ENCODE assay signal across 1 cellular context in the genomic region with DNA sequence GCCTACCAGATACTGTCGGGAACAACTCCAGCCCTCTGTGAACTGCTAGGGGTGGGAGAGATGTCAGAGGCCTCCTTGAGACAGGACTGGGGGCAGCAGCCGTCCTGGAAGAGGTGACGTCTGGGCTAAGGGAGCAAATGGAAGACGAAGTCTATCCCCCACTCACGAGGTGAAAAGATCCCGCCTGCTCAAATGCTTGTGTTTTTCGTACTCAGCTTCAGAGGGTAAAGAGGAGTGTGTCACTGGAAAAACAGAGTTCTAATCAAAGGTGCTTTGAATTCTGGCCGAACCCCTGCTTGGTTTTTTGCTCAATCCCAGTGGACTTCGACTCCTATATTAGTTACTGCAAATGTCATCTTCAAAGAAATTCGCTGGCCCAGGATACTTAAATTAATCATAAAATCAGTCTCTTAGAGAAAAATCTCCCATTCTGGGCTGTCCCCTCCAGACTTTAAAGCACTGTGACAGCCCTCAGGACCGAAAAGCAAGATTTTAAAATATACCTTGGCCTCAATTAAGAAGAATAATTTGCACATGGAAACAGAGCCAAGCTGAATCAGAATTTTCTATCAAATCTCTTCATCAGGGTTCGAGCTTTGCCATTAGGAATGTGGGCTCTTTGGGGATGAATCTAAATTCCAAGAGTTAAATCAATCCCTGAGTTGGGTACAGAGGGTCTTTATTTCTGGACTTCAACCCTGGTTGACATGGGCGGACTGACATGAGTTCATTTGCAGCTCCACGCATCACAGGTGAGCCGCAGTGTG.
TF ChIP-seq lines count a peak whose summit lies in the region.

No MANE protein-coding gene starts in this region.

TF ChIP-seq in HepG2, 621 proteins besides CTCF, POLR2A, EP300 and RAD21 (continued from another document and continues in another):
- TF ChIP-seq, protein P1, sequence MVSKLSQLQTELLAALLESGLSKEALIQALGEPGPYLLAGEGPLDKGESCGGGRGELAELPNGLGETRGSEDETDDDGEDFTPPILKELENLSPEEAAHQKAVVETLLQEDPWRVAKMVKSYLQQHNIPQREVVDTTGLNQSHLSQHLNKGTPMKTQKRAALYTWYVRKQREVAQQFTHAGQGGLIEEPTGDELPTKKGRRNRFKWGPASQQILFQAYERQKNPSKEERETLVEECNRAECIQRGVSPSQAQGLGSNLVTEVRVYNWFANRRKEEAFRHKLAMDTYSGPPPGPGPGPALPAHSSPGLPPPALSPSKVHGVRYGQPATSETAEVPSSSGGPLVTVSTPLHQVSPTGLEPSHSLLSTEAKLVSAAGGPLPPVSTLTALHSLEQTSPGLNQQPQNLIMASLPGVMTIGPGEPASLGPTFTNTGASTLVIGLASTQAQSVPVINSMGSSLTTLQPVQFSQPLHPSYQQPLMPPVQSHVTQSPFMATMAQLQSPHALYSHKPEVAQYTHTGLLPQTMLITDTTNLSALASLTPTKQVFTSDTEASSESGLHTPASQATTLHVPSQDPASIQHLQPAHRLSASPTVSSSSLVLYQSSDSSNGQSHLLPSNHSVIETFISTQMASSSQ (IDR thresholded peaks at IDR 0.05; ENCODE audit: low read depth): no peak
- TF ChIP-seq, protein P1 (CRISPR knock-in tag; IDR thresholded peaks at IDR 0.05; ENCODE audit: borderline replicate concordance): peak; percentile 54; the same call in 1 of the 2 replicates
- TF ChIP-seq AGO2 (optimal IDR thresholded peaks at IDR 0.05; ENCODE audit: low read depth, low read length): no peak
- TF ChIP-seq, protein P2, sequence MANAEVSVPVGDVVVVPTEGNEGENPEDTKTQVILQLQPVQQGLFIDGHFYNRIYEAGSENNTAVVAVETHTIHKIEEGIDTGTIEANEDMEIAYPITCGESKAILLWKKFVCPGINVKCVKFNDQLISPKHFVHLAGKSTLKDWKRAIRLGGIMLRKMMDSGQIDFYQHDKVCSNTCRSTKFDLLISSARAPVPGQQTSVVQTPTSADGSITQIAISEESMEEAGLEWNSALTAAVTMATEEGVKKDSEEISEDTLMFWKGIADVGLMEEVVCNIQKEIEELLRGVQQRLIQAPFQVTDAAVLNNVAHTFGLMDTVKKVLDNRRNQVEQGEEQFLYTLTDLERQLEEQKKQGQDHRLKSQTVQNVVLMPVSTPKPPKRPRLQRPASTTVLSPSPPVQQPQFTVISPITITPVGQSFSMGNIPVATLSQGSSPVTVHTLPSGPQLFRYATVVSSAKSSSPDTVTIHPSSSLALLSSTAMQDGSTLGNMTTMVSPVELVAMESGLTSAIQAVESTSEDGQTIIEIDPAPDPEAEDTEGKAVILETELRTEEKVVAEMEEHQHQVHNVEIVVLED (CRISPR knock-in tag; IDR thresholded peaks at IDR 0.05; ENCODE audit: borderline replicate concordance): 0 out of 2 replicates have a peak, but pooled peaks have one; percentile 6
- no peak for TF ChIP-seq SMYD3 (CRISPR knock-in tag; IDR thresholded peaks at IDR 0.05)
- no peak for TF ChIP-seq SATB2 (CRISPR knock-in tag; IDR thresholded peaks at IDR 0.05)
- TF ChIP-seq, protein P3, sequence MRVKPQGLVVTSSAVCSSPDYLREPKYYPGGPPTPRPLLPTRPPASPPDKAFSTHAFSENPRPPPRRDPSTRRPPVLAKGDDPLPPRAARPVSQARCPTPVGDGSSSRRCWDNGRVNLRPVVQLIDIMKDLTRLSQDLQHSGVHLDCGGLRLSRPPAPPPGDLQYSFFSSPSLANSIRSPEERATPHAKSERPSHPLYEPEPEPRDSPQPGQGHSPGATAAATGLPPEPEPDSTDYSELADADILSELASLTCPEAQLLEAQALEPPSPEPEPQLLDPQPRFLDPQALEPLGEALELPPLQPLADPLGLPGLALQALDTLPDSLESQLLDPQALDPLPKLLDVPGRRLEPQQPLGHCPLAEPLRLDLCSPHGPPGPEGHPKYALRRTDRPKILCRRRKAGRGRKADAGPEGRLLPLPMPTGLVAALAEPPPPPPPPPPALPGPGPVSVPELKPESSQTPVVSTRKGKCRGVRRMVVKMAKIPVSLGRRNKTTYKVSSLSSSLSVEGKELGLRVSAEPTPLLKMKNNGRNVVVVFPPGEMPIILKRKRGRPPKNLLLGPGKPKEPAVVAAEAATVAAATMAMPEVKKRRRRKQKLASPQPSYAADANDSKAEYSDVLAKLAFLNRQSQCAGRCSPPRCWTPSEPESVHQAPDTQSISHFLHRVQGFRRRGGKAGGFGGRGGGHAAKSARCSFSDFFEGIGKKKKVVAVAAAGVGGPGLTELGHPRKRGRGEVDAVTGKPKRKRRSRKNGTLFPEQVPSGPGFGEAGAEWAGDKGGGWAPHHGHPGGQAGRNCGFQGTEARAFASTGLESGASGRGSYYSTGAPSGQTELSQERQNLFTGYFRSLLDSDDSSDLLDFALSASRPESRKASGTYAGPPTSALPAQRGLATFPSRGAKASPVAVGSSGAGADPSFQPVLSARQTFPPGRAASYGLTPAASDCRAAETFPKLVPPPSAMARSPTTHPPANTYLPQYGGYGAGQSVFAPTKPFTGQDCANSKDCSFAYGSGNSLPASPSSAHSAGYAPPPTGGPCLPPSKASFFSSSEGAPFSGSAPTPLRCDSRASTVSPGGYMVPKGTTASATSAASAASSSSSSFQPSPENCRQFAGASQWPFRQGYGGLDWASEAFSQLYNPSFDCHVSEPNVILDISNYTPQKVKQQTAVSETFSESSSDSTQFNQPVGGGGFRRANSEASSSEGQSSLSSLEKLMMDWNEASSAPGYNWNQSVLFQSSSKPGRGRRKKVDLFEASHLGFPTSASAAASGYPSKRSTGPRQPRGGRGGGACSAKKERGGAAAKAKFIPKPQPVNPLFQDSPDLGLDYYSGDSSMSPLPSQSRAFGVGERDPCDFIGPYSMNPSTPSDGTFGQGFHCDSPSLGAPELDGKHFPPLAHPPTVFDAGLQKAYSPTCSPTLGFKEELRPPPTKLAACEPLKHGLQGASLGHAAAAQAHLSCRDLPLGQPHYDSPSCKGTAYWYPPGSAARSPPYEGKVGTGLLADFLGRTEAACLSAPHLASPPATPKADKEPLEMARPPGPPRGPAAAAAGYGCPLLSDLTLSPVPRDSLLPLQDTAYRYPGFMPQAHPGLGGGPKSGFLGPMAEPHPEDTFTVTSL (CRISPR knock-in tag; IDR thresholded peaks at IDR 0.05; ENCODE audit: borderline replicate concordance): peak; percentile 77; the same call in 1 of the 2 replicates
- TF ChIP-seq, protein P4, sequence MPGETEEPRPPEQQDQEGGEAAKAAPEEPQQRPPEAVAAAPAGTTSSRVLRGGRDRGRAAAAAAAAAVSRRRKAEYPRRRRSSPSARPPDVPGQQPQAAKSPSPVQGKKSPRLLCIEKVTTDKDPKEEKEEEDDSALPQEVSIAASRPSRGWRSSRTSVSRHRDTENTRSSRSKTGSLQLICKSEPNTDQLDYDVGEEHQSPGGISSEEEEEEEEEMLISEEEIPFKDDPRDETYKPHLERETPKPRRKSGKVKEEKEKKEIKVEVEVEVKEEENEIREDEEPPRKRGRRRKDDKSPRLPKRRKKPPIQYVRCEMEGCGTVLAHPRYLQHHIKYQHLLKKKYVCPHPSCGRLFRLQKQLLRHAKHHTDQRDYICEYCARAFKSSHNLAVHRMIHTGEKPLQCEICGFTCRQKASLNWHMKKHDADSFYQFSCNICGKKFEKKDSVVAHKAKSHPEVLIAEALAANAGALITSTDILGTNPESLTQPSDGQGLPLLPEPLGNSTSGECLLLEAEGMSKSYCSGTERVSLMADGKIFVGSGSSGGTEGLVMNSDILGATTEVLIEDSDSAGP (CRISPR knock-in tag; IDR thresholded peaks at IDR 0.05; ENCODE audit: borderline replicate concordance): 0 out of 2 replicates have a peak, but pooled peaks have one; percentile 39
- TF ChIP-seq, protein P5, sequence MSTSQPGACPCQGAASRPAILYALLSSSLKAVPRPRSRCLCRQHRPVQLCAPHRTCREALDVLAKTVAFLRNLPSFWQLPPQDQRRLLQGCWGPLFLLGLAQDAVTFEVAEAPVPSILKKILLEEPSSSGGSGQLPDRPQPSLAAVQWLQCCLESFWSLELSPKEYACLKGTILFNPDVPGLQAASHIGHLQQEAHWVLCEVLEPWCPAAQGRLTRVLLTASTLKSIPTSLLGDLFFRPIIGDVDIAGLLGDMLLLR (CRISPR knock-in tag; IDR thresholded peaks at IDR 0.05): no peak
- peak; percentile 58 for TF ChIP-seq HOXA3 (CRISPR knock-in tag; IDR thresholded peaks at IDR 0.05)
- TF ChIP-seq ZNF33B (CRISPR knock-in tag; IDR thresholded peaks at IDR 0.05): peak; percentile 0; the same call in 1 of the 2 replicates
- 0 out of 2 replicates have a peak, but pooled peaks have one; percentile 8 for TF ChIP-seq ZNF629 (CRISPR knock-in tag; conservative IDR thresholded peaks at IDR 0.05)
- 0 out of 2 replicates have a peak, but pooled peaks have one; percentile 13 for TF ChIP-seq ONECUT2 (CRISPR knock-in tag; IDR thresholded peaks at IDR 0.05)
- TF ChIP-seq, protein P6, sequence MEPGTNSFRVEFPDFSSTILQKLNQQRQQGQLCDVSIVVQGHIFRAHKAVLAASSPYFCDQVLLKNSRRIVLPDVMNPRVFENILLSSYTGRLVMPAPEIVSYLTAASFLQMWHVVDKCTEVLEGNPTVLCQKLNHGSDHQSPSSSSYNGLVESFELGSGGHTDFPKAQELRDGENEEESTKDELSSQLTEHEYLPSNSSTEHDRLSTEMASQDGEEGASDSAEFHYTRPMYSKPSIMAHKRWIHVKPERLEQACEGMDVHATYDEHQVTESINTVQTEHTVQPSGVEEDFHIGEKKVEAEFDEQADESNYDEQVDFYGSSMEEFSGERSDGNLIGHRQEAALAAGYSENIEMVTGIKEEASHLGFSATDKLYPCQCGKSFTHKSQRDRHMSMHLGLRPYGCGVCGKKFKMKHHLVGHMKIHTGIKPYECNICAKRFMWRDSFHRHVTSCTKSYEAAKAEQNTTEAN (CRISPR knock-in tag; conservative IDR thresholded peaks at IDR 0.05): peak; percentile 54
- TF ChIP-seq LCORL (IDR thresholded peaks at IDR 0.05): no peak
- peak; percentile 51; the same call in 1 of the 2 replicates for TF ChIP-seq LCORL (CRISPR knock-in tag; IDR thresholded peaks at IDR 0.05)
- peak; percentile 42; the same call in 1 of the 2 replicates for TF ChIP-seq IRF2 (CRISPR knock-in tag; IDR thresholded peaks at IDR 0.05)
- no peak for TF ChIP-seq SUZ12 (IDR thresholded peaks at IDR 0.05; ENCODE audit: low read depth, low read length)
- TF ChIP-seq ZSCAN25 (CRISPR knock-in tag; IDR thresholded peaks at IDR 0.05): 0 out of 2 replicates have a peak, but pooled peaks have one; percentile 22
- peak; percentile 59; the same call in 1 of the 2 replicates for TF ChIP-seq PITX1 (CRISPR knock-in tag; IDR thresholded peaks at IDR 0.05)
- peak; percentile 36; the same call in 1 of the 2 replicates for TF ChIP-seq TARDBP (CRISPR knock-in tag; IDR thresholded peaks at IDR 0.05)
- TF ChIP-seq NFATC3 (CRISPR knock-in tag; IDR thresholded peaks at IDR 0.05): 0 out of 2 replicates have a peak, but pooled peaks have one; percentile 29
- TF ChIP-seq, protein P7, sequence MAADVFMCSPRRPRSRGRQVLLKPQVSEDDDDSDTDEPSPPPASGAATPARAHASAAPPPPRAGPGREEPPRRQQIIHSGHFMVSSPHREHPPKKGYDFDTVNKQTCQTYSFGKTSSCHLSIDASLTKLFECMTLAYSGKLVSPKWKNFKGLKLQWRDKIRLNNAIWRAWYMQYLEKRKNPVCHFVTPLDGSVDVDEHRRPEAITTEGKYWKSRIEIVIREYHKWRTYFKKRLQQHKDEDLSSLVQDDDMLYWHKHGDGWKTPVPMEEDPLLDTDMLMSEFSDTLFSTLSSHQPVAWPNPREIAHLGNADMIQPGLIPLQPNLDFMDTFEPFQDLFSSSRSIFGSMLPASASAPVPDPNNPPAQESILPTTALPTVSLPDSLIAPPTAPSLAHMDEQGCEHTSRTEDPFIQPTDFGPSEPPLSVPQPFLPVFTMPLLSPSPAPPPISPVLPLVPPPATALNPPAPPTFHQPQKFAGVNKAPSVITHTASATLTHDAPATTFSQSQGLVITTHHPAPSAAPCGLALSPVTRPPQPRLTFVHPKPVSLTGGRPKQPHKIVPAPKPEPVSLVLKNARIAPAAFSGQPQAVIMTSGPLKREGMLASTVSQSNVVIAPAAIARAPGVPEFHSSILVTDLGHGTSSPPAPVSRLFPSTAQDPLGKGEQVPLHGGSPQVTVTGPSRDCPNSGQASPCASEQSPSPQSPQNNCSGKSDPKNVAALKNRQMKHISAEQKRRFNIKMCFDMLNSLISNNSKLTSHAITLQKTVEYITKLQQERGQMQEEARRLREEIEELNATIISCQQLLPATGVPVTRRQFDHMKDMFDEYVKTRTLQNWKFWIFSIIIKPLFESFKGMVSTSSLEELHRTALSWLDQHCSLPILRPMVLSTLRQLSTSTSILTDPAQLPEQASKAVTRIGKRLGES (CRISPR knock-in tag; IDR thresholded peaks at IDR 0.05; ENCODE audit: borderline replicate concordance): no peak
- TF ChIP-seq ZNF816 (CRISPR knock-in tag; IDR thresholded peaks at IDR 0.05; ENCODE audit: borderline replicate concordance): 0 out of 2 replicates have a peak, but pooled peaks have one; percentile 49
- TF ChIP-seq, protein P8, sequence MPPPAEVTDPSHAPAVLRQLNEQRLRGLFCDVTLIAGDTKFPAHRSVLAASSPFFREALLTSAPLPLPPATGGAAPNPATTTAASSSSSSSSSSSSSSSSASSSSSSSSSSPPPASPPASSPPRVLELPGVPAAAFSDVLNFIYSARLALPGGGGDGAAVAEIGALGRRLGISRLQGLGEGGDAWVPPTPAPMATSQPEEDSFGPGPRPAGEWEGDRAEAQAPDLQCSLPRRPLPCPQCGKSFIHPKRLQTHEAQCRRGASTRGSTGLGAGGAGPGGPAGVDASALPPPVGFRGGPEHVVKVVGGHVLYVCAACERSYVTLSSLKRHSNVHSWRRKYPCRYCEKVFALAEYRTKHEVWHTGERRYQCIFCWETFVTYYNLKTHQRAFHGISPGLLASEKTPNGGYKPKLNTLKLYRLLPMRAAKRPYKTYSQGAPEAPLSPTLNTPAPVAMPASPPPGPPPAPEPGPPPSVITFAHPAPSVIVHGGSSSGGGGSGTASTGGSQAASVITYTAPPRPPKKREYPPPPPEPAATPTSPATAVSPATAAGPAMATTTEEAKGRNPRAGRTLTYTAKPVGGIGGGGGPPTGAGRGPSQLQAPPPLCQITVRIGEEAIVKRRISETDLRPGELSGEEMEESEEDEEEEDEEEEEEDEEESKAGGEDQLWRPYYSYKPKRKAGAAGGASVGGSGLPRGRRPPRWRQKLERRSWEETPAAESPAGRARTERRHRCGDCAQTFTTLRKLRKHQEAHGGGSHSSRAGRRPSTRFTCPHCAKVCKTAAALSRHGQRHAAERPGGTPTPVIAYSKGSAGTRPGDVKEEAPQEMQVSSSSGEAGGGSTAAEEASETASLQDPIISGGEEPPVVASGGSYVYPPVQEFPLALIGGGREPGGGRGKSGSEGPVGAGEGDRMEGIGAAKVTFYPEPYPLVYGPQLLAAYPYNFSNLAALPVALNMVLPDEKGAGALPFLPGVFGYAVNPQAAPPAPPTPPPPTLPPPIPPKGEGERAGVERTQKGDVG (CRISPR knock-in tag; IDR thresholded peaks at IDR 0.05; ENCODE audit: borderline replicate concordance): peak; percentile 28; the same call in 1 of the 2 replicates
- TF ChIP-seq NCOA5 (CRISPR knock-in tag; IDR thresholded peaks at IDR 0.05): 0 out of 2 replicates have a peak, but pooled peaks have one; percentile 48
- 0 out of 2 replicates have a peak, but pooled peaks have one; percentile 19 for TF ChIP-seq TCF7L2 (IDR thresholded peaks at IDR 0.05; ENCODE audit: low read depth, low read length)
- 0 out of 2 replicates have a peak, but pooled peaks have one; percentile 29 for TF ChIP-seq THAP11 (CRISPR knock-in tag; IDR thresholded peaks at IDR 0.05)
